14 cellular contexts compared by ENCODE assay signal in genomic region chr11:64396079-64396591, GRCh38. TPM values are rescaled to one million over a fixed set of nuclear protein-coding genes. Genes with fewer than 3 reads are reported as not detected.
DNase-seq lines count a peak whose midpoint lies in the region; ATAC-seq and TF ChIP-seq lines count a peak whose summit lies in the region.
"Had no signal": no experiment of that assay in that cellular context is flagged by ENCODE, and none has a peak within 500 bp of the region (broad histone marks: within the 10 kb centered on the region; RNA-seq: fewer than 3 reads in every experiment).

No MANE protein-coding gene starts in this region.

- TF ChIP-seq CTCF in coronary artery (IDR thresholded peaks at IDR 0.05), result no peak
- no peak for TF ChIP-seq CTCF in ascending aorta (IDR thresholded peaks at IDR 0.05)

- H2BK15ac ChIP-seq in mesendoderm (replicated peaks; ENCODE audit: low read depth), result no peak overlapping the region

- H3K4me2 ChIP-seq in mesendoderm (ENCODE audit: low read length), result no peak overlapping the region

- H3K9me3 ChIP-seq in ascending aorta, result no peaks in the 10 kb centered on the region

- peak overlapping the region; percentile 78 for H3K18ac ChIP-seq in mesendoderm (ENCODE audit: low read length)

- no peaks in the 10 kb centered on the region for H3K79me1 ChIP-seq in mesendoderm (ENCODE audit: low read length)

- DNase-seq in D341Med (ENCODE audit: low spot score), result peak; percentile 83
- peak; percentile 79 for DNase-seq in NCI-H2171 (lab: John Stamatoyannopoulos, UW)
- DNase-seq in coronary artery (ENCODE audit: low spot score), result no peak
- peak; percentile 93 for DNase-seq in mesendoderm
- DNase-seq in COLO829 (ENCODE audit: low spot score), result no peak
- no peak for DNase-seq in activated CD4-positive, alpha-beta T cell treated with anti-CD3 and anti-CD28 coated beads, Interleukin-2, amount 10 ng/mL, durations not matched to agents 7 days and 5 days
- no peak for DNase-seq in ascending aorta (ENCODE audit: low spot score in 2 of 2)
- DNase-seq: NCI-H1930, RPMI8226, small intestine had no signal

- H3K9ac ChIP-seq in mesendoderm (ENCODE audit: low read length), result no peak overlapping the region

- H3K36me3 Mint-ChIP-seq in activated CD4-positive, alpha-beta T cell treated with anti-CD3 and anti-CD28 coated beads, Interleukin-2, amount 10 ng/mL, durations not matched to agents 7 days and 5 days (ENCODE audit: low read depth), result no peaks in the 10 kb centered on the region

- H3K4me1 ChIP-seq in mesendoderm (ENCODE audit: control insufficient read depth, low read depth, low read length) (peaks cover 3% of the 10 kb centered on the region), ascending aorta (peaks cover 4 to 5% of the 10 kb centered on the region in 2 donors)

- no peak overlapping the region for H4K8ac ChIP-seq in mesendoderm (ENCODE audit: low read depth, low read length)

- peak overlapping the region; percentile 47 for H3K4ac ChIP-seq in mesendoderm (ENCODE audit: low read depth, low read length)

- peaks cover 7% of the 10 kb centered on the region for H3K4me1 Mint-ChIP-seq in activated CD4-positive, alpha-beta T cell treated with anti-CD3 and anti-CD28 coated beads, Interleukin-2, amount 10 ng/mL, durations not matched to agents 7 days and 5 days

- no peaks in the 10 kb centered on the region for H3K27me3 ChIP-seq in mesendoderm (ENCODE audit: insufficient read depth, low read length, poor library complexity)
- no peaks in the 10 kb centered on the region for H3K27me3 ChIP-seq in ascending aorta

- no peak for ATAC-seq in HG03439 (IDR thresholded peaks at IDR 0.05; ENCODE audit: unreplicated experiment)

- peak overlapping the region; percentile 33 for H2BK120ac ChIP-seq in mesendoderm (ENCODE audit: low read depth, low read length)

- no peak overlapping the region for H2BK5ac ChIP-seq in mesendoderm (ENCODE audit: low read length)

- H3K4me3 ChIP-seq in coronary artery (peak overlapping the region; percentile 38), mesendoderm (ENCODE audit: low read length) (no peak overlapping the region), ascending aorta (peak overlapping the region in 1 of 2 donors; percentile 6)

- no peak overlapping the region for H3K27ac Mint-ChIP-seq in activated CD4-positive, alpha-beta T cell treated with anti-CD3 and anti-CD28 coated beads, Interleukin-2, amount 10 ng/mL, durations not matched to agents 7 days and 5 days
- H3K27ac Mint-ChIP-seq: activated T-helper 1 cell treated with anti-CD3 and anti-CD28 coated beads, Interleukin-12 subunit alpha, Interleukin-12 subunit beta, Interleukin-2, Interleukin-4 antibody, amounts not matched to agents 30 ng/mL and 10 ng/mL and 1 ng/mL, durations not matched to agents 14 hours and 24 hours and 36 hours; B cell had no signal

- H3K36me3 ChIP-seq in mesendoderm (ENCODE audit: control insufficient read depth, insufficient read depth, low read length) (no peaks in the 10 kb centered on the region), ascending aorta (no peaks in the 10 kb centered on the region)

- H3K9me3 Mint-ChIP-seq in activated CD4-positive, alpha-beta T cell treated with anti-CD3 and anti-CD28 coated beads, Interleukin-2, amount 10 ng/mL, durations not matched to agents 7 days and 5 days, result no peaks in the 10 kb centered on the region
- H3K9me3 Mint-ChIP-seq: activated T-helper 1 cell treated with anti-CD3 and anti-CD28 coated beads, Interleukin-12 subunit alpha, Interleukin-12 subunit beta, Interleukin-2, Interleukin-4 antibody, amounts not matched to agents 30 ng/mL and 10 ng/mL and 1 ng/mL, durations not matched to agents 14 hours and 24 hours and 36 hours; central memory CD8-positive, alpha-beta T cell had no signal

- POLR2A ChIA-PET in activated CD4-positive, alpha-beta T cell treated with anti-CD3 and anti-CD28 coated beads, Interleukin-2, amount 10 ng/mL, durations not matched to agents 7 days and 5 days (lab: Charles Lee), result no interaction called here

- no peaks in the 10 kb centered on the region for H3K79me2 ChIP-seq in mesendoderm (ENCODE audit: control insufficient read depth, insufficient read depth, low read length)

- H3K27ac ChIP-seq in coronary artery (no peak overlapping the region), mesendoderm (ENCODE audit: low read depth, low read length) (peak overlapping the region; percentile 93), ascending aorta (no peak overlapping the region)

- H2AK5ac ChIP-seq in mesendoderm (ENCODE audit: low read length), result no peak overlapping the region

- no peak overlapping the region for H4K5ac ChIP-seq in mesendoderm (ENCODE audit: low read length)

- H3K23ac ChIP-seq in mesendoderm (ENCODE audit: low read length), result no peak overlapping the region

- intact Hi-C loops in ascending aorta (cut with DNase I), result no loop called here

- no CpG with 5 or more reads among the region's 15 CpGs for WGBS in mesendoderm (ENCODE audit: extremely low coverage, insufficient coverage, low lambda C conversion rate)

- CTCF ChIA-PET in activated CD4-positive, alpha-beta T cell treated with anti-CD3 and anti-CD28 coated beads, Interleukin-2, amount 10 ng/mL, durations not matched to agents 7 days and 5 days (lab: Charles Lee), result interaction anchor here (1.5 kb wide), 1 partner anchor 55 kb away, joined by 3 read pairs; no protein-coding TSS in a partner anchor

- peaks cover 3% of the 10 kb centered on the region for H3K27me3 Mint-ChIP-seq in activated CD4-positive, alpha-beta T cell treated with anti-CD3 and anti-CD28 coated beads, Interleukin-2, amount 10 ng/mL, durations not matched to agents 7 days and 5 days

- H3K56ac ChIP-seq in mesendoderm (ENCODE audit: low read length), result peak overlapping the region; percentile 17

- no peak overlapping the region for H3K4me3 Mint-ChIP-seq in activated CD4-positive, alpha-beta T cell treated with anti-CD3 and anti-CD28 coated beads, Interleukin-2, amount 10 ng/mL, durations not matched to agents 7 days and 5 days
- H3K4me3 Mint-ChIP-seq: activated T-helper 1 cell treated with anti-CD3 and anti-CD28 coated beads, Interleukin-12 subunit alpha, Interleukin-12 subunit beta, Interleukin-2, Interleukin-4 antibody, amounts not matched to agents 30 ng/mL and 10 ng/mL and 1 ng/mL, durations not matched to agents 14 hours and 24 hours and 36 hours; B cell; central memory CD8-positive, alpha-beta T cell had no signal

RNA-seq across cellular contexts. Expression of gene RPS6KA4, which starts 37.2 kb away (rescaled TPM):
- polyA plus RNA-seq in mesendoderm (2013, experiment 1 of 2), result 4.8 TPM
- 4.6 TPM for polyA plus RNA-seq in mesendoderm (2013, experiment 2 of 2)
- total RNA-seq in activated CD4-positive, alpha-beta T cell treated with anti-CD3 and anti-CD28 coated beads, Interleukin-2, amount 10 ng/mL, durations not matched to agents 7 days and 5 days, result 10 to 100 TPM; 31.0 to 43.0 TPM
- total RNA-seq in ascending aorta, result 81.5 TPM

RNA-seq across cellular contexts. Expression of gene CCDC88B, which starts 56.1 kb away (rescaled TPM):
- polyA plus RNA-seq in mesendoderm (2013, experiment 1 of 2), result 2.0 TPM
- 1.6 TPM for polyA plus RNA-seq in mesendoderm (2013, experiment 2 of 2)
- total RNA-seq in activated CD4-positive, alpha-beta T cell treated with anti-CD3 and anti-CD28 coated beads, Interleukin-2, amount 10 ng/mL, durations not matched to agents 7 days and 5 days, result 100 to 1,000 TPM; 103 to 127 TPM
- 5.1 TPM for total RNA-seq in ascending aorta

Comparison
In these comparisons a context has a peak if more than half of its experiments do, and no peak if none do; other contexts are left out.
1. DNase-seq: peak in D341Med (single experiment), NCI-H2171 (single experiment) and mesendoderm (single experiment); none in coronary artery (single experiment), COLO829 (single experiment), activated CD4-positive, alpha-beta T cell treated with anti-CD3 and anti-CD28 coated beads, Interleukin-2, amount 10 ng/mL, durations not matched to agents 7 days and 5 days (single experiment) and ascending aorta (0 of 2).
2. RNA of gene CCDC88B, which starts 56.1 kb away (total RNA-seq): 103 to 127 TPM in activated CD4-positive, alpha-beta T cell treated with anti-CD3 and anti-CD28 coated beads, Interleukin-2, amount 10 ng/mL, durations not matched to agents 7 days and 5 days; 5.1 TPM in ascending aorta (single experiment); every median in the first group is over 10 times any median in the second.